16 cellular contexts compared by ENCODE assay signal in the genomic region with DNA sequence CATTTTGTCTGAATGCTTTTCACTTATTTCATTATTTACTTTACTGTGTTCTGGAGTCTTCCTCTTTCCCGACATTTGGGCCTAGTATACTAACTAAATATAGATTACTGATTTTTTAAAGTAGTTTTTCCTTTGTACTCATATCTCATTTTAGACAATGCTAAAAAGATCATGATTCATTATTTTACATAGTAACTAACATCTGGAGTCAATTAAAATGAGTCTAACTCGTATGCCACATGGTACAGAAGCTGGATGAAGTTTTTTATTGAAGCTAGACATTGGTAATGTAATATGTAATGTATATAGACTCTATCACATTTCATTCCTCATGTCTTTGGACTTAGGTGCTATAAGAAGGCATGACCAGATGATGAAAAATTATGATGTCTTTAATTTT.
"Had no signal": no experiment of that assay in that cellular context is flagged by ENCODE, and none has a peak within 500 bp of the region (broad histone marks: within the 10 kb centered on the region; RNA-seq: fewer than 3 reads in every experiment).

No MANE protein-coding gene starts in this region.

- H3K4me1 Mint-ChIP-seq: activated CD4-positive, alpha-beta T cell treated with anti-CD3 and anti-CD28 coated beads, Interleukin-2, amount 10 ng/mL, durations not matched to agents 7 days and 5 days; activated naive CD8-positive, alpha-beta T cell treated with anti-CD3 and anti-CD28 coated beads for 36 hours; immature natural killer cell; natural killer cell; T-cell had no signal

- H3K36me3 Mint-ChIP-seq: activated naive CD8-positive, alpha-beta T cell treated with anti-CD3 and anti-CD28 coated beads for 36 hours; immature natural killer cell; natural killer cell; T-cell had no signal

- H3K27me3 Mint-ChIP-seq: activated CD4-positive, alpha-beta T cell treated with anti-CD3 and anti-CD28 coated beads, Interleukin-2, amount 10 ng/mL, durations not matched to agents 7 days and 5 days; activated naive CD8-positive, alpha-beta T cell treated with anti-CD3 and anti-CD28 coated beads for 36 hours; stimulated activated naive CD8-positive, alpha-beta T cell treated with anti-CD3 and anti-CD28 coated beads, Interleukin-15, Interleukin-2, amounts not matched to agents 100 ng/mL and 50 ng/mL, for 24 hours; T-cell had no signal

- DNase-seq: activated CD4-positive, alpha-beta T cell treated with anti-CD3 and anti-CD28 coated beads, Interleukin-2, amount 10 ng/mL, durations not matched to agents 7 days and 5 days; activated CD8-positive, alpha-beta memory T cell treated with anti-CD3 and anti-CD28 coated beads for 24 hours; activated naive CD8-positive, alpha-beta T cell treated with anti-CD3 and anti-CD28 coated beads for 36 hours; foreskin melanocyte; immature natural killer cell; mesendoderm; natural killer cell; small intestine; T-cell; T-helper 9 cell; trophoblast cell had no signal

- H3K4me3 Mint-ChIP-seq: activated CD4-positive, alpha-beta T cell treated with anti-CD3 and anti-CD28 coated beads, Interleukin-2, amount 10 ng/mL, durations not matched to agents 7 days and 5 days; activated naive CD8-positive, alpha-beta T cell treated with anti-CD3 and anti-CD28 coated beads for 36 hours; activated T-helper 1 cell treated with anti-CD3 and anti-CD28 coated beads, Interleukin-12 subunit alpha, Interleukin-12 subunit beta, Interleukin-2, Interleukin-4 antibody, amounts not matched to agents 30 ng/mL and 10 ng/mL and 1 ng/mL, durations not matched to agents 14 hours and 24 hours and 36 hours; immature natural killer cell; natural killer cell; stimulated activated naive CD8-positive, alpha-beta T cell treated with anti-CD3 and anti-CD28 coated beads, Interleukin-15, Interleukin-2, amounts not matched to agents 100 ng/mL and 50 ng/mL, for 24 hours; T-cell had no signal

- ATAC-seq: natural killer cell, T-cell had no signal

- H3K9me3 Mint-ChIP-seq: activated CD4-positive, alpha-beta T cell treated with anti-CD3 and anti-CD28 coated beads, Interleukin-2, amount 10 ng/mL, durations not matched to agents 7 days and 5 days; activated naive CD8-positive, alpha-beta T cell treated with anti-CD3 and anti-CD28 coated beads for 36 hours had no signal

- H3K4me3 ChIP-seq: ascending aorta, right atrium auricular region, suprapubic skin had no signal

- H3K27ac Mint-ChIP-seq: activated CD4-positive, alpha-beta T cell treated with anti-CD3 and anti-CD28 coated beads, Interleukin-2, amount 10 ng/mL, durations not matched to agents 7 days and 5 days; activated naive CD8-positive, alpha-beta T cell treated with anti-CD3 and anti-CD28 coated beads for 36 hours; activated T-helper 1 cell treated with anti-CD3 and anti-CD28 coated beads, Interleukin-12 subunit alpha, Interleukin-12 subunit beta, Interleukin-2, Interleukin-4 antibody, amounts not matched to agents 30 ng/mL and 10 ng/mL and 1 ng/mL, durations not matched to agents 14 hours and 24 hours and 36 hours; immature natural killer cell; natural killer cell; stimulated activated naive CD8-positive, alpha-beta T cell treated with anti-CD3 and anti-CD28 coated beads, Interleukin-15, Interleukin-2, amounts not matched to agents 100 ng/mL and 50 ng/mL, for 24 hours; T-cell had no signal
